Comparison of ENCODE assay signal across 1 cellular context in the genomic region with DNA sequence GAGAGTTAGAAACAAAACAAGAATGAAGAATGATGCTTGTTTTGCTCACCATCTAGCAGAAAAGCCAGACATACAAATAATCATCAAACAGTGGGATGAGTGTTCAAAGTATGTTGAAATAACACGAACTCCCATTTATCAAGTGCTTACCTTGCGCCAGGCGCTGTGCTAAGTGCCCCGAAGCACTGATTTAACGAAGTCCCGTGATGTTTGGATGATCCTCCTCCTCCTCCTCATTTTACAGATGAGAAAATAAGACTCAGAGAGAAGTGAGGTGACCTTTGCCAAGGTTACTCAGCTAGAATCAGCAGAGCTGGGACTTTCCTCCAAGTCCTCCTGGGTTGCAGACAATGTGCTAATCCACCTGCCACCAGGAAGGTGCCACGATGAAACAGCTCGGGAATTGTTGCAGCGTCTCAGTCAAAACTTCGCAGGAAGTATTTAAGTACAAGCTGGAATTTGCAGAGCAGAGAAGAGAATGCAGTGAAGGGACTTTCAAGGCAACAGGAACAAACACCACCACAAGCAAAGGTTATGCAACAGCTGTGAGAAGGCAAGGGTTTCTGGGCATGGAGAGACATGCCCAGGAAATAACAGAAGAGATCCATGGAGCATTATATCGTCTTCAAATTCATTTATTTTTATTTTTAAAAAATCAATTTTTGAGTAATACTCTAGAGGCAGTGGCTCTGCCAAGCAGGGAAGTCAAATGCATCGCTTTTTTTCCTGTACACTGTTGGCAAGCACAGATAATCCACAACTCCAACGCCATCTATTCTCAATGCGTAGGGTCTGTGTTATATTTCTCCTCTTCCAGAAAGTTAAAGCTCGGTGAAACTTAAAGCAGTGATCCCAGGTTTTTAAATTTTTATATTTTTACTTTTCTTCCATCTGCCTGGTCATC.
TF ChIP-seq lines count a peak whose summit lies in the region.

No MANE protein-coding gene starts in this region.

TF ChIP-seq in HepG2, 621 proteins besides CTCF, POLR2A, EP300 and RAD21 (continued from another document and continues in another):
- TF ChIP-seq, protein P1, sequence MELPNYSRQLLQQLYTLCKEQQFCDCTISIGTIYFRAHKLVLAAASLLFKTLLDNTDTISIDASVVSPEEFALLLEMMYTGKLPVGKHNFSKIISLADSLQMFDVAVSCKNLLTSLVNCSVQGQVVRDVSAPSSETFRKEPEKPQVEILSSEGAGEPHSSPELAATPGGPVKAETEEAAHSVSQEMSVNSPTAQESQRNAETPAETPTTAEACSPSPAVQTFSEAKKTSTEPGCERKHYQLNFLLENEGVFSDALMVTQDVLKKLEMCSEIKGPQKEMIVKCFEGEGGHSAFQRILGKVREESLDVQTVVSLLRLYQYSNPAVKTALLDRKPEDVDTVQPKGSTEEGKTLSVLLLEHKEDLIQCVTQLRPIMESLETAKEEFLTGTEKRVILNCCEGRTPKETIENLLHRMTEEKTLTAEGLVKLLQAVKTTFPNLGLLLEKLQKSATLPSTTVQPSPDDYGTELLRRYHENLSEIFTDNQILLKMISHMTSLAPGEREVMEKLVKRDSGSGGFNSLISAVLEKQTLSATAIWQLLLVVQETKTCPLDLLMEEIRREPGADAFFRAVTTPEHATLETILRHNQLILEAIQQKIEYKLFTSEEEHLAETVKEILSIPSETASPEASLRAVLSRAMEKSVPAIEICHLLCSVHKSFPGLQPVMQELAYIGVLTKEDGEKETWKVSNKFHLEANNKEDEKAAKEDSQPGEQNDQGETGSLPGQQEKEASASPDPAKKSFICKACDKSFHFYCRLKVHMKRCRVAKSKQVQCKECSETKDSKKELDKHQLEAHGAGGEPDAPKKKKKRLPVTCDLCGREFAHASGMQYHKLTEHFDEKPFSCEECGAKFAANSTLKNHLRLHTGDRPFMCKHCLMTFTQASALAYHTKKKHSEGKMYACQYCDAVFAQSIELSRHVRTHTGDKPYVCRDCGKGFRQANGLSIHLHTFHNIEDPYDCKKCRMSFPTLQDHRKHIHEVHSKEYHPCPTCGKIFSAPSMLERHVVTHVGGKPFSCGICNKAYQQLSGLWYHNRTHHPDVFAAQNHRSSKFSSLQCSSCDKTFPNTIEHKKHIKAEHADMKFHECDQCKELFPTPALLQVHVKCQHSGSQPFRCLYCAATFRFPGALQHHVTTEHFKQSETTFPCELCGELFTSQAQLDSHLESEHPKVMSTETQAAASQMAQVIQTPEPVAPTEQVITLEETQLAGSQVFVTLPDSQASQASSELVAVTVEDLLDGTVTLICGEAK (IDR thresholded peaks at IDR 0.05): no peak
- TF ChIP-seq, protein P1 (CRISPR knock-in tag; IDR thresholded peaks at IDR 0.05): no peak
- no peak for TF ChIP-seq ZNF678 (CRISPR knock-in tag; IDR thresholded peaks at IDR 0.05)
- TF ChIP-seq ZNF317 (CRISPR knock-in tag; IDR thresholded peaks at IDR 0.05): no peak
- TF ChIP-seq MATR3 (CRISPR knock-in tag; IDR thresholded peaks at IDR 0.05): no peak
- TF ChIP-seq SRSF4 (IDR thresholded peaks at IDR 0.05; ENCODE audit: low read depth, low read length, poor library complexity, severe bottlenecking): no peak
- TF ChIP-seq, protein P2, sequence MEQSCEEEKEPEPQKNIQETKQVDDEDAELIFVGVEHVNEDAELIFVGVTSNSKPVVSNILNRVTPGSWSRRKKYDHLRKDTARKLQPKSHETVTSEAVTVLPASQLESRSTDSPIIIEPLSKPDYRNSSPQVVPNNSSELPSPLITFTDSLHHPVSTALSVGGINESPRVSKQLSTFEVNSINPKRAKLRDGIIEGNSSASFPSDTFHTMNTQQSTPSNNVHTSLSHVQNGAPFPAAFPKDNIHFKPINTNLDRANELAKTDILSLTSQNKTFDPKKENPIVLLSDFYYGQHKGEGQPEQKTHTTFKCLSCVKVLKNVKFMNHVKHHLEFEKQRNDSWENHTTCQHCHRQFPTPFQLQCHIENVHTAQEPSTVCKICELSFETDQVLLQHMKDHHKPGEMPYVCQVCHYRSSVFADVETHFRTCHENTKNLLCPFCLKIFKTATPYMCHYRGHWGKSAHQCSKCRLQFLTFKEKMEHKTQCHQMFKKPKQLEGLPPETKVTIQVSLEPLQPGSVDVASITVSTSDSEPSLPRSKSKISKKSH (CRISPR knock-in tag; IDR thresholded peaks at IDR 0.05; ENCODE audit: borderline replicate concordance): no peak
- peak; percentile 34; the same call in 1 of the 2 replicates for TF ChIP-seq TGIF2 (CRISPR knock-in tag; IDR thresholded peaks at IDR 0.05)
- no peak for TF ChIP-seq TBL1XR1 (IDR thresholded peaks at IDR 0.05; ENCODE audit: borderline replicate concordance, low read length, partially characterized antibody)
- TF ChIP-seq GFI1 (CRISPR knock-in tag; IDR thresholded peaks at IDR 0.05; ENCODE audit: borderline replicate concordance): peak; percentile 95
- no peak for TF ChIP-seq ZNF256 (CRISPR knock-in tag; conservative IDR thresholded peaks at IDR 0.05)
- TF ChIP-seq, protein P3, sequence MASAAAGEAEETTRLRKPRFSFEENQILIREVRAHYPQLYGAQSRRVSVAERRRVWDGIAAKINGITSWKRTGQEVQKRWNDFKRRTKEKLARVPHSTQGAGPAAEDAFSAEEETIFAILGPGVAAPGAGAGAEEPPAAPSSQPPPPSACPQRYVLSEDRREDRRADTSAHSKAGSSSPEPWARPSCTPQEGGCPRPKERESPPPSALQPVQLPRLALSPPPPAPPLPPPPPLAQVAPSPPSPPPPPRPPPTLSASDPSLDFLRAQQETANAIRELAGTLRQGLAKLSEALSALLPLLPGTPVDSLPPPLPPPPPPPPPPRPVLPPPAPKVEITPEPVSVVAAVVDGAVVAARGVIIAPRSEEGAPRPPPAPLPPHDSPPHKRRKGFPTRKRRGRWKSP (CRISPR knock-in tag; IDR thresholded peaks at IDR 0.05): peak; percentile 94
- TF ChIP-seq PCBP2 (optimal IDR thresholded peaks at IDR 0.05; ENCODE audit: low read depth, low read length, poor library complexity, severe bottlenecking): no peak
- peak; percentile 69; the same call in 1 of the 2 replicates for TF ChIP-seq ZBTB3 (CRISPR knock-in tag; IDR thresholded peaks at IDR 0.05; ENCODE audit: borderline replicate concordance, low read depth)
- no peak for TF ChIP-seq ATF7-NPFF (CRISPR knock-in tag; IDR thresholded peaks at IDR 0.05; ENCODE audit: low read depth)
- TF ChIP-seq, protein P4, sequence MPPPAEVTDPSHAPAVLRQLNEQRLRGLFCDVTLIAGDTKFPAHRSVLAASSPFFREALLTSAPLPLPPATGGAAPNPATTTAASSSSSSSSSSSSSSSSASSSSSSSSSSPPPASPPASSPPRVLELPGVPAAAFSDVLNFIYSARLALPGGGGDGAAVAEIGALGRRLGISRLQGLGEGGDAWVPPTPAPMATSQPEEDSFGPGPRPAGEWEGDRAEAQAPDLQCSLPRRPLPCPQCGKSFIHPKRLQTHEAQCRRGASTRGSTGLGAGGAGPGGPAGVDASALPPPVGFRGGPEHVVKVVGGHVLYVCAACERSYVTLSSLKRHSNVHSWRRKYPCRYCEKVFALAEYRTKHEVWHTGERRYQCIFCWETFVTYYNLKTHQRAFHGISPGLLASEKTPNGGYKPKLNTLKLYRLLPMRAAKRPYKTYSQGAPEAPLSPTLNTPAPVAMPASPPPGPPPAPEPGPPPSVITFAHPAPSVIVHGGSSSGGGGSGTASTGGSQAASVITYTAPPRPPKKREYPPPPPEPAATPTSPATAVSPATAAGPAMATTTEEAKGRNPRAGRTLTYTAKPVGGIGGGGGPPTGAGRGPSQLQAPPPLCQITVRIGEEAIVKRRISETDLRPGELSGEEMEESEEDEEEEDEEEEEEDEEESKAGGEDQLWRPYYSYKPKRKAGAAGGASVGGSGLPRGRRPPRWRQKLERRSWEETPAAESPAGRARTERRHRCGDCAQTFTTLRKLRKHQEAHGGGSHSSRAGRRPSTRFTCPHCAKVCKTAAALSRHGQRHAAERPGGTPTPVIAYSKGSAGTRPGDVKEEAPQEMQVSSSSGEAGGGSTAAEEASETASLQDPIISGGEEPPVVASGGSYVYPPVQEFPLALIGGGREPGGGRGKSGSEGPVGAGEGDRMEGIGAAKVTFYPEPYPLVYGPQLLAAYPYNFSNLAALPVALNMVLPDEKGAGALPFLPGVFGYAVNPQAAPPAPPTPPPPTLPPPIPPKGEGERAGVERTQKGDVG (CRISPR knock-in tag; IDR thresholded peaks at IDR 0.05; ENCODE audit: borderline replicate concordance): peak; percentile 42; the same call in 1 of the 2 replicates
- TF ChIP-seq, protein P5, sequence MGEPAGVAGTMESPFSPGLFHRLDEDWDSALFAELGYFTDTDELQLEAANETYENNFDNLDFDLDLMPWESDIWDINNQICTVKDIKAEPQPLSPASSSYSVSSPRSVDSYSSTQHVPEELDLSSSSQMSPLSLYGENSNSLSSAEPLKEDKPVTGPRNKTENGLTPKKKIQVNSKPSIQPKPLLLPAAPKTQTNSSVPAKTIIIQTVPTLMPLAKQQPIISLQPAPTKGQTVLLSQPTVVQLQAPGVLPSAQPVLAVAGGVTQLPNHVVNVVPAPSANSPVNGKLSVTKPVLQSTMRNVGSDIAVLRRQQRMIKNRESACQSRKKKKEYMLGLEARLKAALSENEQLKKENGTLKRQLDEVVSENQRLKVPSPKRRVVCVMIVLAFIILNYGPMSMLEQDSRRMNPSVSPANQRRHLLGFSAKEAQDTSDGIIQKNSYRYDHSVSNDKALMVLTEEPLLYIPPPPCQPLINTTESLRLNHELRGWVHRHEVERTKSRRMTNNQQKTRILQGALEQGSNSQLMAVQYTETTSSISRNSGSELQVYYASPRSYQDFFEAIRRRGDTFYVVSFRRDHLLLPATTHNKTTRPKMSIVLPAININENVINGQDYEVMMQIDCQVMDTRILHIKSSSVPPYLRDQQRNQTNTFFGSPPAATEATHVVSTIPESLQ (CRISPR knock-in tag; conservative IDR thresholded peaks at IDR 0.05): no peak
- TF ChIP-seq GATA4 (IDR thresholded peaks at IDR 0.05; ENCODE audit: borderline replicate concordance, low read depth): 0 out of 2 replicates have a peak, but pooled peaks have one; percentile 17
- no peak for TF ChIP-seq MAF1 (CRISPR knock-in tag; IDR thresholded peaks at IDR 0.05; ENCODE audit: borderline replicate concordance)
- TF ChIP-seq ZNF17 (CRISPR knock-in tag; IDR thresholded peaks at IDR 0.05): no peak
- TF ChIP-seq RXRB (CRISPR knock-in tag; IDR thresholded peaks at IDR 0.05; ENCODE audit: borderline replicate concordance): peak; percentile 91
- TF ChIP-seq, protein P6, sequence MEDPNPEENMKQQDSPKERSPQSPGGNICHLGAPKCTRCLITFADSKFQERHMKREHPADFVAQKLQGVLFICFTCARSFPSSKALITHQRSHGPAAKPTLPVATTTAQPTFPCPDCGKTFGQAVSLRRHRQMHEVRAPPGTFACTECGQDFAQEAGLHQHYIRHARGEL (CRISPR knock-in tag; IDR thresholded peaks at IDR 0.05): 0 out of 2 replicates have a peak, but pooled peaks have one; percentile 41
- no peak for TF ChIP-seq ATF7 (IDR thresholded peaks at IDR 0.05)
- TF ChIP-seq ATF7 (CRISPR knock-in tag; IDR thresholded peaks at IDR 0.05): peak; percentile 47; the same call in 1 of the 2 replicates
- peak; percentile 73 for TF ChIP-seq RARA (CRISPR knock-in tag; IDR thresholded peaks at IDR 0.05)
- no peak for TF ChIP-seq JDP2 (CRISPR knock-in tag; IDR thresholded peaks at IDR 0.05; ENCODE audit: borderline replicate concordance)
- TF ChIP-seq PTBP1 (IDR thresholded peaks at IDR 0.05; ENCODE audit: low read depth, low read length, poor library complexity, severe bottlenecking): no peak
- no peak for TF ChIP-seq NCOA1 (CRISPR knock-in tag; IDR thresholded peaks at IDR 0.05)
- TF ChIP-seq, protein P7, sequence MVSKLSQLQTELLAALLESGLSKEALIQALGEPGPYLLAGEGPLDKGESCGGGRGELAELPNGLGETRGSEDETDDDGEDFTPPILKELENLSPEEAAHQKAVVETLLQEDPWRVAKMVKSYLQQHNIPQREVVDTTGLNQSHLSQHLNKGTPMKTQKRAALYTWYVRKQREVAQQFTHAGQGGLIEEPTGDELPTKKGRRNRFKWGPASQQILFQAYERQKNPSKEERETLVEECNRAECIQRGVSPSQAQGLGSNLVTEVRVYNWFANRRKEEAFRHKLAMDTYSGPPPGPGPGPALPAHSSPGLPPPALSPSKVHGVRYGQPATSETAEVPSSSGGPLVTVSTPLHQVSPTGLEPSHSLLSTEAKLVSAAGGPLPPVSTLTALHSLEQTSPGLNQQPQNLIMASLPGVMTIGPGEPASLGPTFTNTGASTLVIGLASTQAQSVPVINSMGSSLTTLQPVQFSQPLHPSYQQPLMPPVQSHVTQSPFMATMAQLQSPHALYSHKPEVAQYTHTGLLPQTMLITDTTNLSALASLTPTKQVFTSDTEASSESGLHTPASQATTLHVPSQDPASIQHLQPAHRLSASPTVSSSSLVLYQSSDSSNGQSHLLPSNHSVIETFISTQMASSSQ (IDR thresholded peaks at IDR 0.05; ENCODE audit: low read depth): no peak
- TF ChIP-seq, protein P7 (CRISPR knock-in tag; IDR thresholded peaks at IDR 0.05; ENCODE audit: borderline replicate concordance): no peak; the same call in 1 of the 2 replicates
